Comparison of ENCODE assay signal across 1 cellular context in the genomic region with DNA sequence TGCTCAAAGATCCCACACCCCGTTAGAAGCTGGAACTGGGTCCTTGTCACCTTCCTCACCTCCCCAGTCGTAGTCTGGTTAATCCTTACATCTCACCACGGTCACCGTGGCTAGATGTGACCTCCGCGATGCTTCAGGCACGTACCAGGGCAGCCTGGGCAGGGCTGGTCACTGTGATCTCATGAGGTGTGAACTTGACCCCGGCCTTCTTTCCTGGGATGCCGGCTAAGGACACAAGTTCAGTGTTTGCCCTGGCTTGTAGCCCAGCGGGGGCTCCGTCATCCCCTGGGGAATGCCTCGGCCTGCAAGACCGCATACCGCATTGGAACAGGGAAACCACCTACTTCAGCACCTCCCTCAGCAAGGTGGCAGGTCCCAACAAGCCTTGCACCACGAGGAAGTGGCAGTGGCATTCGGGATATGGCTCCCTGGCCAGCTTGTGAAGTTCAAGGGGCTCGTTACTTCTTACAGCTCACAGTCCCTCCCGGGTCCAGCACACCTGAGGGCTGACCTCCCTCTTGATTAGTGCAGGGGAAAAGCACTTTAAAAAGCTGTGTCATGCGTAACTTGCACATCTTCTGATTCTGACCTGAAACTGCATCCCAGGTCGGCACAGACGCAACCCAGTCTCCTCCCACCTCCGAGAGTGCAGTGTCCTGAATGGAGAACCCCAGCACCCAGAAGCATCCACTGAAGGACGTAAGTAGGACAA.
TF ChIP-seq lines count a peak whose summit lies in the region.

No MANE protein-coding gene starts in this region.

TF ChIP-seq in HepG2, 621 proteins besides CTCF, POLR2A, EP300 and RAD21 (continued from another document and continues in another):
- TF ChIP-seq, protein P1, sequence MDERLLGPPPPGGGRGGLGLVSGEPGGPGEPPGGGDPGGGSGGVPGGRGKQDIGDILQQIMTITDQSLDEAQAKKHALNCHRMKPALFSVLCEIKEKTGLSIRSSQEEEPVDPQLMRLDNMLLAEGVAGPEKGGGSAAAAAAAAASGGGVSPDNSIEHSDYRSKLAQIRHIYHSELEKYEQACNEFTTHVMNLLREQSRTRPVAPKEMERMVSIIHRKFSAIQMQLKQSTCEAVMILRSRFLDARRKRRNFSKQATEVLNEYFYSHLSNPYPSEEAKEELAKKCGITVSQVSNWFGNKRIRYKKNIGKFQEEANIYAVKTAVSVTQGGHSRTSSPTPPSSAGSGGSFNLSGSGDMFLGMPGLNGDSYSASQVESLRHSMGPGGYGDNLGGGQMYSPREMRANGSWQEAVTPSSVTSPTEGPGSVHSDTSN (CRISPR knock-in tag; IDR thresholded peaks at IDR 0.05): no peak
- TF ChIP-seq, protein P2, sequence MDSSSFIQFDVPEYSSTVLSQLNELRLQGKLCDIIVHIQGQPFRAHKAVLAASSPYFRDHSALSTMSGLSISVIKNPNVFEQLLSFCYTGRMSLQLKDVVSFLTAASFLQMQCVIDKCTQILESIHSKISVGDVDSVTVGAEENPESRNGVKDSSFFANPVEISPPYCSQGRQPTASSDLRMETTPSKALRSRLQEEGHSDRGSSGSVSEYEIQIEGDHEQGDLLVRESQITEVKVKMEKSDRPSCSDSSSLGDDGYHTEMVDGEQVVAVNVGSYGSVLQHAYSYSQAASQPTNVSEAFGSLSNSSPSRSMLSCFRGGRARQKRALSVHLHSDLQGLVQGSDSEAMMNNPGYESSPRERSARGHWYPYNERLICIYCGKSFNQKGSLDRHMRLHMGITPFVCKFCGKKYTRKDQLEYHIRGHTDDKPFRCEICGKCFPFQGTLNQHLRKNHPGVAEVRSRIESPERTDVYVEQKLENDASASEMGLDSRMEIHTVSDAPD (CRISPR knock-in tag; IDR thresholded peaks at IDR 0.05): peak; percentile 78
- TF ChIP-seq ATM (IDR thresholded peaks at IDR 0.05; ENCODE audit: borderline replicate concordance) (no peak), ASH2L (IDR thresholded peaks at IDR 0.05; ENCODE audit: insufficient read length, low read depth, low read length) (peak; percentile 57), HES4 (CRISPR knock-in tag; IDR thresholded peaks at IDR 0.05; ENCODE audit: borderline replicate concordance) (no peak), TCF7L2 (IDR thresholded peaks at IDR 0.05; ENCODE audit: low read depth, low read length) (no peak), KDM3A (CRISPR knock-in tag; IDR thresholded peaks at IDR 0.05; ENCODE audit: low read depth) (peak; percentile 75; the same call in 1 of the 2 replicates), PRPF4 (IDR thresholded peaks at IDR 0.05; ENCODE audit: low read depth, low read length, poor library complexity, severe bottlenecking) (no peak), ZNF589 (CRISPR knock-in tag; conservative IDR thresholded peaks at IDR 0.05) (0 out of 2 replicates have a peak, but pooled peaks have one; percentile 56), SRSF4 (IDR thresholded peaks at IDR 0.05; ENCODE audit: low read depth, low read length, poor library complexity, severe bottlenecking) (no peak), TBX2 (CRISPR knock-in tag; IDR thresholded peaks at IDR 0.05; ENCODE audit: borderline replicate concordance) (peak; percentile 98), ERF (CRISPR knock-in tag; IDR thresholded peaks at IDR 0.05) (peak; percentile 80), ZC3H13 (CRISPR knock-in tag; IDR thresholded peaks at IDR 0.05) (peak; percentile 88), ZNF619 (CRISPR knock-in tag; IDR thresholded peaks at IDR 0.05) (0 out of 2 replicates have a peak, but pooled peaks have one; percentile 35), MEF2D (CRISPR knock-in tag; IDR thresholded peaks at IDR 0.05) (peak; percentile 91), SNAI1 (CRISPR knock-in tag; IDR thresholded peaks at IDR 0.05; ENCODE audit: borderline replicate concordance) (no peak), U2AF1 (optimal IDR thresholded peaks at IDR 0.05; ENCODE audit: low read depth, low read length) (no peak), JDP2 (CRISPR knock-in tag; IDR thresholded peaks at IDR 0.05; ENCODE audit: borderline replicate concordance) (no peak), ZNF567 (CRISPR knock-in tag; IDR thresholded peaks at IDR 0.05; ENCODE audit: borderline replicate concordance) (no peak), SIX4 (CRISPR knock-in tag; IDR thresholded peaks at IDR 0.05) (no peak), BORCS8-MEF2B (CRISPR knock-in tag; IDR thresholded peaks at IDR 0.05) (peak; percentile 83), ZNF75D (CRISPR knock-in tag; IDR thresholded peaks at IDR 0.05; ENCODE audit: borderline replicate concordance) (no peak), ZBTB42 (CRISPR knock-in tag; IDR thresholded peaks at IDR 0.05) (no peak), MTF1 (CRISPR knock-in tag; IDR thresholded peaks at IDR 0.05) (no peak), ADNP (CRISPR knock-in tag; IDR thresholded peaks at IDR 0.05) (no peak), ARNT (IDR thresholded peaks at IDR 0.05) (no peak), ZSCAN12 (CRISPR knock-in tag; IDR thresholded peaks at IDR 0.05) (no peak), MED8 (CRISPR knock-in tag; IDR thresholded peaks at IDR 0.05; ENCODE audit: insufficient replicate concordance) (no peak), ARHGAP35 (CRISPR knock-in tag; IDR thresholded peaks at IDR 0.05; ENCODE audit: borderline replicate concordance) (no peak), ZNF572 (CRISPR knock-in tag; IDR thresholded peaks at IDR 0.05) (0 out of 2 replicates have a peak, but pooled peaks have one; percentile 18), RFX5 (IDR thresholded peaks at IDR 0.05; ENCODE audit: low read depth, low read length) (no peak), SMARCC2 (IDR thresholded peaks at IDR 0.05) (no peak)
- TF ChIP-seq, protein P3, sequence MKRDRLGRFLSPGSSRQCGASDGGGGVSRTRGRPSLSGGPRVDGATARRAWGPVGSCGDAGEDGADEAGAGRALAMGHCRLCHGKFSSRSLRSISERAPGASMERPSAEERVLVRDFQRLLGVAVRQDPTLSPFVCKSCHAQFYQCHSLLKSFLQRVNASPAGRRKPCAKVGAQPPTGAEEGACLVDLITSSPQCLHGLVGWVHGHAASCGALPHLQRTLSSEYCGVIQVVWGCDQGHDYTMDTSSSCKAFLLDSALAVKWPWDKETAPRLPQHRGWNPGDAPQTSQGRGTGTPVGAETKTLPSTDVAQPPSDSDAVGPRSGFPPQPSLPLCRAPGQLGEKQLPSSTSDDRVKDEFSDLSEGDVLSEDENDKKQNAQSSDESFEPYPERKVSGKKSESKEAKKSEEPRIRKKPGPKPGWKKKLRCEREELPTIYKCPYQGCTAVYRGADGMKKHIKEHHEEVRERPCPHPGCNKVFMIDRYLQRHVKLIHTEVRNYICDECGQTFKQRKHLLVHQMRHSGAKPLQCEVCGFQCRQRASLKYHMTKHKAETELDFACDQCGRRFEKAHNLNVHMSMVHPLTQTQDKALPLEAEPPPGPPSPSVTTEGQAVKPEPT (CRISPR knock-in tag; IDR thresholded peaks at IDR 0.05; ENCODE audit: low read depth): no peak
- TF ChIP-seq, protein P4, sequence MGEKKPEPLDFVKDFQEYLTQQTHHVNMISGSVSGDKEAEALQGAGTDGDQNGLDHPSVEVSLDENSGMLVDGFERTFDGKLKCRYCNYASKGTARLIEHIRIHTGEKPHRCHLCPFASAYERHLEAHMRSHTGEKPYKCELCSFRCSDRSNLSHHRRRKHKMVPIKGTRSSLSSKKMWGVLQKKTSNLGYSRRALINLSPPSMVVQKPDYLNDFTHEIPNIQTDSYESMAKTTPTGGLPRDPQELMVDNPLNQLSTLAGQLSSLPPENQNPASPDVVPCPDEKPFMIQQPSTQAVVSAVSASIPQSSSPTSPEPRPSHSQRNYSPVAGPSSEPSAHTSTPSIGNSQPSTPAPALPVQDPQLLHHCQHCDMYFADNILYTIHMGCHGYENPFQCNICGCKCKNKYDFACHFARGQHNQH (CRISPR knock-in tag; IDR thresholded peaks at IDR 0.05): peak; percentile 70; the same call in 1 of the 2 replicates
- TF ChIP-seq, protein P5, sequence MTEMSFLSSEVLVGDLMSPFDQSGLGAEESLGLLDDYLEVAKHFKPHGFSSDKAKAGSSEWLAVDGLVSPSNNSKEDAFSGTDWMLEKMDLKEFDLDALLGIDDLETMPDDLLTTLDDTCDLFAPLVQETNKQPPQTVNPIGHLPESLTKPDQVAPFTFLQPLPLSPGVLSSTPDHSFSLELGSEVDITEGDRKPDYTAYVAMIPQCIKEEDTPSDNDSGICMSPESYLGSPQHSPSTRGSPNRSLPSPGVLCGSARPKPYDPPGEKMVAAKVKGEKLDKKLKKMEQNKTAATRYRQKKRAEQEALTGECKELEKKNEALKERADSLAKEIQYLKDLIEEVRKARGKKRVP (CRISPR knock-in tag; IDR thresholded peaks at IDR 0.05): no peak
- TF ChIP-seq, protein P6, sequence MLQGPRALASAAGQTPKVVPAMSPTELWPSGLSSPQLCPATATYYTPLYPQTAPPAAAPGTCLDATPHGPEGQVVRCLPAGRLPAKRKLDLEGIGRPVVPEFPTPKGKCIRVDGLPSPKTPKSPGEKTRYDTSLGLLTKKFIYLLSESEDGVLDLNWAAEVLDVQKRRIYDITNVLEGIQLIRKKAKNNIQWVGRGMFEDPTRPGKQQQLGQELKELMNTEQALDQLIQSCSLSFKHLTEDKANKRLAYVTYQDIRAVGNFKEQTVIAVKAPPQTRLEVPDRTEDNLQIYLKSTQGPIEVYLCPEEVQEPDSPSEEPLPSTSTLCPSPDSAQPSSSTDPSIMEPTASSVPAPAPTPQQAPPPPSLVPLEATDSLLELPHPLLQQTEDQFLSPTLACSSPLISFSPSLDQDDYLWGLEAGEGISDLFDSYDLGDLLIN (CRISPR knock-in tag; IDR thresholded peaks at IDR 0.05; ENCODE audit: borderline replicate concordance): no peak
- TF ChIP-seq, protein P7, sequence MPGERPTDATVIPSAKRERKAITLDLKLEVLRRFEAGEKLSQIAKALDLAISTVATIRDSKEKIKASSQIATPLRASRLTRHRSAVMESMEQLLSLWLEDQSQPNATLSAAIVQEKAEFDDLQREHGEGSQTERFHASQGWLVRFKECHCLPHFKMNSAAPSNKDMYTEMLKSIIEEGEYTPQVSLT (CRISPR knock-in tag; IDR thresholded peaks at IDR 0.05; ENCODE audit: borderline replicate concordance, low read depth): peak; percentile 70; the same call in 1 of the 2 replicates
- TF ChIP-seq, protein P8, sequence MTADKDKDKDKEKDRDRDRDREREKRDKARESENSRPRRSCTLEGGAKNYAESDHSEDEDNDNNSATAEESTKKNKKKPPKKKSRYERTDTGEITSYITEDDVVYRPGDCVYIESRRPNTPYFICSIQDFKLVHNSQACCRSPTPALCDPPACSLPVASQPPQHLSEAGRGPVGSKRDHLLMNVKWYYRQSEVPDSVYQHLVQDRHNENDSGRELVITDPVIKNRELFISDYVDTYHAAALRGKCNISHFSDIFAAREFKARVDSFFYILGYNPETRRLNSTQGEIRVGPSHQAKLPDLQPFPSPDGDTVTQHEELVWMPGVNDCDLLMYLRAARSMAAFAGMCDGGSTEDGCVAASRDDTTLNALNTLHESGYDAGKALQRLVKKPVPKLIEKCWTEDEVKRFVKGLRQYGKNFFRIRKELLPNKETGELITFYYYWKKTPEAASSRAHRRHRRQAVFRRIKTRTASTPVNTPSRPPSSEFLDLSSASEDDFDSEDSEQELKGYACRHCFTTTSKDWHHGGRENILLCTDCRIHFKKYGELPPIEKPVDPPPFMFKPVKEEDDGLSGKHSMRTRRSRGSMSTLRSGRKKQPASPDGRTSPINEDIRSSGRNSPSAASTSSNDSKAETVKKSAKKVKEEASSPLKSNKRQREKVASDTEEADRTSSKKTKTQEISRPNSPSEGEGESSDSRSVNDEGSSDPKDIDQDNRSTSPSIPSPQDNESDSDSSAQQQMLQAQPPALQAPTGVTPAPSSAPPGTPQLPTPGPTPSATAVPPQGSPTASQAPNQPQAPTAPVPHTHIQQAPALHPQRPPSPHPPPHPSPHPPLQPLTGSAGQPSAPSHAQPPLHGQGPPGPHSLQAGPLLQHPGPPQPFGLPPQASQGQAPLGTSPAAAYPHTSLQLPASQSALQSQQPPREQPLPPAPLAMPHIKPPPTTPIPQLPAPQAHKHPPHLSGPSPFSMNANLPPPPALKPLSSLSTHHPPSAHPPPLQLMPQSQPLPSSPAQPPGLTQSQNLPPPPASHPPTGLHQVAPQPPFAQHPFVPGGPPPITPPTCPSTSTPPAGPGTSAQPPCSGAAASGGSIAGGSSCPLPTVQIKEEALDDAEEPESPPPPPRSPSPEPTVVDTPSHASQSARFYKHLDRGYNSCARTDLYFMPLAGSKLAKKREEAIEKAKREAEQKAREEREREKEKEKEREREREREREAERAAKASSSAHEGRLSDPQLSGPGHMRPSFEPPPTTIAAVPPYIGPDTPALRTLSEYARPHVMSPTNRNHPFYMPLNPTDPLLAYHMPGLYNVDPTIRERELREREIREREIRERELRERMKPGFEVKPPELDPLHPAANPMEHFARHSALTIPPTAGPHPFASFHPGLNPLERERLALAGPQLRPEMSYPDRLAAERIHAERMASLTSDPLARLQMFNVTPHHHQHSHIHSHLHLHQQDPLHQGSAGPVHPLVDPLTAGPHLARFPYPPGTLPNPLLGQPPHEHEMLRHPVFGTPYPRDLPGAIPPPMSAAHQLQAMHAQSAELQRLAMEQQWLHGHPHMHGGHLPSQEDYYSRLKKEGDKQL (CRISPR knock-in tag; IDR thresholded peaks at IDR 0.05; ENCODE audit: low read depth): peak; percentile 78; the same call in 1 of the 2 replicates
- TF ChIP-seq, protein P9, sequence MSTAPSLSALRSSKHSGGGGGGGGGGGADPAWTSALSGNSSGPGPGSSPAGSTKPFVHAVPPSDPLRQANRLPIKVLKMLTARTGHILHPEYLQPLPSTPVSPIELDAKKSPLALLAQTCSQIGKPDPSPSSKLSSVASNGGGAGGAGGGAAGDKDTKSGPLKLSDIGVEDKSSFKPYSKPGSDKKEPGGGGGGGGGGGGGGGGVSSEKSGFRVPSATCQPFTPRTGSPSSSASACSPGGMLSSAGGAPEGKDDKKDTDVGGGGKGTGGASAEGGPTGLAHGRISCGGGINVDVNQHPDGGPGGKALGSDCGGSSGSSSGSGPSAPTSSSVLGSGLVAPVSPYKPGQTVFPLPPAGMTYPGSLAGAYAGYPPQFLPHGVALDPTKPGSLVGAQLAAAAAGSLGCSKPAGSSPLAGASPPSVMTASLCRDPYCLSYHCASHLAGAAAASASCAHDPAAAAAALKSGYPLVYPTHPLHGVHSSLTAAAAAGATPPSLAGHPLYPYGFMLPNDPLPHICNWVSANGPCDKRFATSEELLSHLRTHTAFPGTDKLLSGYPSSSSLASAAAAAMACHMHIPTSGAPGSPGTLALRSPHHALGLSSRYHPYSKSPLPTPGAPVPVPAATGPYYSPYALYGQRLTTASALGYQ (CRISPR knock-in tag; IDR thresholded peaks at IDR 0.05): peak; percentile 83; the same call in 1 of the 2 replicates
- TF ChIP-seq, protein P10, sequence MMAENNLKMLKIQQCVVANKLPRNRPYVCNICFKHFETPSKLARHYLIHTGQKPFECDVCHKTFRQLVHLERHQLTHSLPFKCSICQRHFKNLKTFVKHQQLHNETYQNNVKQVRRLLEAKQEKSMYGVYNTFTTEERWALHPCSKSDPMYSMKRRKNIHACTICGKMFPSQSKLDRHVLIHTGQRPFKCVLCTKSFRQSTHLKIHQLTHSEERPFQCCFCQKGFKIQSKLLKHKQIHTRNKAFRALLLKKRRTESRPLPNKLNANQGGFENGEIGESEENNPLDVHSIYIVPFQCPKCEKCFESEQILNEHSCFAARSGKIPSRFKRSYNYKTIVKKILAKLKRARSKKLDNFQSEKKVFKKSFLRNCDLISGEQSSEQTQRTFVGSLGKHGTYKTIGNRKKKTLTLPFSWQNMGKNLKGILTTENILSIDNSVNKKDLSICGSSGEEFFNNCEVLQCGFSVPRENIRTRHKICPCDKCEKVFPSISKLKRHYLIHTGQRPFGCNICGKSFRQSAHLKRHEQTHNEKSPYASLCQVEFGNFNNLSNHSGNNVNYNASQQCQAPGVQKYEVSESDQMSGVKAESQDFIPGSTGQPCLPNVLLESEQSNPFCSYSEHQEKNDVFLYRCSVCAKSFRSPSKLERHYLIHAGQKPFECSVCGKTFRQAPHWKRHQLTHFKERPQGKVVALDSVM (CRISPR knock-in tag; IDR thresholded peaks at IDR 0.05): no peak
